In genomic region chr2:70258532-70258875, GRCh38 we compare ENCODE assay signal across 8 cellular contexts. TPM values are rescaled to one million over a fixed set of nuclear protein-coding genes. Genes with fewer than 3 reads are reported as not detected.
DNase-seq lines count a peak whose midpoint lies in the region; ATAC-seq and TF ChIP-seq lines count a peak whose summit lies in the region.

No MANE protein-coding gene starts in this region.

- no peaks in the 10 kb centered on the region for H3K9me3 ChIP-seq in left lung

- DNase-seq in AG09309 (ENCODE audit: low read depth) (no peak), NCI-H510A (lab: John Stamatoyannopoulos, UW) (peak; percentile 42), choroid plexus epithelial cell (ENCODE audit: low read depth) (peak; percentile 85), left lung (peak; percentile 57 to 80), substantia nigra (lab: John Stamatoyannopoulos, UW) (peak in 34 of 49 donors; percentile 13 to 66 (median 37)), ecto neural progenitor cell (ENCODE audit: low spot score) (no peak)

- H3K27me3 ChIP-seq in left lung = no peaks in the 10 kb centered on the region

- H3K4me3 ChIP-seq in AG09309 (ENCODE audit: control insufficient read depth, low read depth, low read length) (peak overlapping the region; percentile 53), choroid plexus epithelial cell (ENCODE audit: low read depth, low read length) (peak overlapping the region; percentile 80), left lung (peak overlapping the region; percentile 83 to 95)

- peaks cover 0 to 18% of the 10 kb centered on the region in 2 donors for H3K36me3 ChIP-seq in left lung

- ATAC-seq in GM19467 (IDR thresholded peaks at IDR 0.05; ENCODE audit: unreplicated experiment) = peak; percentile 1
- peak; percentile 48 for ATAC-seq in left lung
- no peak for ATAC-seq in GM21737 (IDR thresholded peaks at IDR 0.05; ENCODE audit: unreplicated experiment)

- peaks cover 16 to 38% of the 10 kb centered on the region in 2 donors for H3K4me1 ChIP-seq in left lung

- TF ChIP-seq CTCF in AG09309 (IDR thresholded peaks at IDR 0.05; ENCODE audit: control insufficient read depth, insufficient read depth, low read depth, low read length, missing control alignments) = no peak
- no peak for TF ChIP-seq CTCF in choroid plexus epithelial cell (conservative IDR thresholded peaks at IDR 0.05; ENCODE audit: low read depth, low read length)
- TF ChIP-seq CTCF in left lung (IDR thresholded peaks at IDR 0.05) = no peak

- H3K27ac ChIP-seq in left lung (peak overlapping the region; percentile 89 to 90), substantia nigra (ENCODE audit: low read depth, low read length, poor library complexity, severe bottlenecking) (peak overlapping the region; percentile 88)

- intact Hi-C loops in left lung (cut with DNase I) = no loop called here

RNA-seq across cellular contexts. Expression of gene PCYOX1, which starts 0.6 kb away (rescaled TPM):
- total RNA-seq in left lung = 100 to 1,000 TPM in 1 of 2 donors, 10 to 100 TPM in 1; 78.9 to 140 TPM

RNA-seq across cellular contexts. Expression of gene TIA1, which starts 10.1 kb away (rescaled TPM):
- 100 to 1,000 TPM in 1 of 2 donors, 10 to 100 TPM in 1; 92.9 to 120 TPM for total RNA-seq in left lung

RNA-seq across cellular contexts. Expression of gene SNRPG, which starts 35.0 kb away (rescaled TPM):
- 100 to 1,000 TPM; 111 to 145 TPM for total RNA-seq in left lung

RNA-seq across cellular contexts. Expression of gene FAM136A, which starts 43.4 kb away (rescaled TPM):
- 10 to 100 TPM; 25.6 to 31.9 TPM for total RNA-seq in left lung

Comparison
In these comparisons a context has a peak if more than half of its experiments do, and no peak if none do; other contexts are left out.
1. DNase-seq: peak in NCI-H510A (single experiment), choroid plexus epithelial cell (single experiment), left lung (2 of 2) and substantia nigra (34 of 49); none in AG09309 (single experiment) and ecto neural progenitor cell (single experiment).
2. Peak in every context shown above with its lines, with median percentiles within 50 percentile points of each other: H3K4me3 ChIP-seq.